Comparison of ENCODE assay signal across 8 cellular contexts in the genomic region with DNA sequence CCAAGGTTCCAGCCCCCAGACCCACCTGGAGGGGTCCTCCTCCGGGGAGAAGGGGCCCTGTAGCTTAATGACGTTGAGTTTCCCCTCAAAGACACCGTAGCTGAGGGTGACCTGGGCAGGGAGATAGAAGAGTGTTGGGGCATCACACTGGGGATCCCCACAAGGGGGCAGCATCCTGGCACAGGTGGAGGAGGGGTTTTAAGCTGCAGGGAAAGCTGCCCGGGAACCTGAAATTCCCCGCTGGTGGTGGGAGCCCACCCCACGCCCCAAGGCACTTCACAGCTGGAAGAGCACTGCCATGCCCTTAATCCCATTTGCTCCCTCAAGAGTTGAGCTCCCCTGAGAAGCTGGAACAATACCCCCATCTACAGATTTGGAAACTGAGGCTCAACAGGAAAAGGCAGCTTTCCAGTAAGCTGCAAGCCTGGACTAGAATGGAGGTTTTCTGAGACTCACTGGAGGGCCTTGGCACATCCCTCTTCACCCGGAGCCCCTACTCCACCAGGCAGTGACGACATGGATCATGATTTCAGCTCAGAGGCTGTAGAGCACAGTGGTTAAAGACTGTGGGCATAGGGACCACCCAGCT. TPM values are rescaled to one million over a fixed set of nuclear protein-coding genes. Genes with fewer than 3 reads are reported as not detected.
DNase-seq lines count a peak whose midpoint lies in the region; ATAC-seq and TF ChIP-seq lines count a peak whose summit lies in the region.

No MANE protein-coding gene starts in this region.

- intact Hi-C loops in right lobe of liver (cut with DNase I) = no loop called here

- H3K27ac Mint-ChIP-seq in activated naive CD8-positive, alpha-beta T cell treated with anti-CD3 and anti-CD28 coated beads for 36 hours = no peak overlapping the region

- peak; percentile 43 to 65 (median 52) for TF ChIP-seq CTCF in right lobe of liver (IDR thresholded peaks at IDR 0.05)

- no peaks in the 10 kb centered on the region for H3K9me3 Mint-ChIP-seq in activated naive CD8-positive, alpha-beta T cell treated with anti-CD3 and anti-CD28 coated beads for 36 hours

- H3K27me3 Mint-ChIP-seq in activated naive CD8-positive, alpha-beta T cell treated with anti-CD3 and anti-CD28 coated beads for 36 hours = no peaks in the 10 kb centered on the region

- no peak overlapping the region for H3K4me3 Mint-ChIP-seq in activated naive CD8-positive, alpha-beta T cell treated with anti-CD3 and anti-CD28 coated beads for 36 hours

- no peak for TF ChIP-seq POLR2A in right lobe of liver (IDR thresholded peaks at IDR 0.05)

- H3K36me3 Mint-ChIP-seq in activated naive CD8-positive, alpha-beta T cell treated with anti-CD3 and anti-CD28 coated beads for 36 hours = peaks cover 33% of the 10 kb centered on the region

- H3K4me3 ChIP-seq in right lobe of liver = no peak overlapping the region

- H3K27ac ChIP-seq in right lobe of liver = no peak overlapping the region

- H3K4me1 Mint-ChIP-seq in activated naive CD8-positive, alpha-beta T cell treated with anti-CD3 and anti-CD28 coated beads for 36 hours = peaks cover 8% of the 10 kb centered on the region

- peak; percentile 59 to 76 (median 65) for ATAC-seq in right lobe of liver
- ATAC-seq in GM18520 (IDR thresholded peaks at IDR 0.05; ENCODE audit: unreplicated experiment) = no peak
- ATAC-seq in HG03342 (IDR thresholded peaks at IDR 0.05; ENCODE audit: unreplicated experiment) = no peak

- DNase-seq in NCI-H748 (lab: John Stamatoyannopoulos, UW; ENCODE audit: unreplicated experiment) (peak; percentile 13), NCI-H748 treated with DMSO at 0.1 percent for 48 hours (lab: John Stamatoyannopoulos, UW) (no peak), NCI-H82 treated with DMSO at 0.1 percent for 48 hours (lab: John Stamatoyannopoulos, UW; ENCODE audit: unreplicated experiment) (peak; percentile 3), right lobe of liver (no peak), dedifferentiated amniotic fluid mesenchymal stem cell (ENCODE audit: extremely low spot score) (no peak)
- peak; percentile 28 for DNase-seq in activated naive CD8-positive, alpha-beta T cell treated with anti-CD3 and anti-CD28 coated beads for 36 hours

- no peaks in the 10 kb centered on the region for H3K36me3 ChIP-seq in right lobe of liver

- no peaks in the 10 kb centered on the region for H3K4me1 ChIP-seq in right lobe of liver

- 0% methylated on average over 3 of the region's 8 CpGs for WGBS in right lobe of liver (ENCODE audit: insufficient coverage, low coverage, low lambda C conversion rate, missing lambda C conversion rate)

- no peaks in the 10 kb centered on the region for H3K9me3 ChIP-seq in right lobe of liver

- H3K27me3 ChIP-seq in right lobe of liver = no peaks in the 10 kb centered on the region

RNA-seq across cellular contexts. Expression of gene MFNG, which starts 13.7 kb away (rescaled TPM):
- 100 to 1,000 TPM; 193 to 204 TPM for total RNA-seq in activated naive CD8-positive, alpha-beta T cell treated with anti-CD3 and anti-CD28 coated beads for 36 hours
- 10 to 100 TPM in 4 of 6 experiments, 1 to 10 TPM in 2; 5.6 to 14.4 (median 10.2) TPM for total RNA-seq in right lobe of liver

RNA-seq across cellular contexts. Expression of gene ELFN2, which starts 45.2 kb away (rescaled TPM):
- under 1 TPM; 0.06 to 0.20 TPM for total RNA-seq in activated naive CD8-positive, alpha-beta T cell treated with anti-CD3 and anti-CD28 coated beads for 36 hours
- under 1 TPM; 0.07 to 0.93 (median 0.49) TPM for total RNA-seq in right lobe of liver

RNA-seq across cellular contexts. Expression of gene CARD10, which starts 46.7 kb away (rescaled TPM):
- under 1 TPM; 0.06 to 0.14 TPM for total RNA-seq in activated naive CD8-positive, alpha-beta T cell treated with anti-CD3 and anti-CD28 coated beads for 36 hours
- total RNA-seq in right lobe of liver = 10 to 100 TPM in 5 of 6 experiments, 1 to 10 TPM in 1; 9.0 to 27.8 (median 14.2) TPM

Comparison
In these comparisons a context has a peak if more than half of its experiments do, and no peak if none do; other contexts are left out.
1. DNase-seq: peak in NCI-H748 (single experiment), NCI-H82 treated with DMSO at 0.1 percent for 48 hours (single experiment) and activated naive CD8-positive, alpha-beta T cell treated with anti-CD3 and anti-CD28 coated beads for 36 hours (single experiment); none in NCI-H748 treated with DMSO at 0.1 percent for 48 hours (single experiment), right lobe of liver (0 of 3) and dedifferentiated amniotic fluid mesenchymal stem cell (single experiment).
2. ATAC-seq: peak in right lobe of liver (4 of 4); none in GM18520 (single experiment) and HG03342 (single experiment).
3. RNA of gene MFNG, which starts 13.7 kb away (total RNA-seq): 193 to 204 TPM in activated naive CD8-positive, alpha-beta T cell treated with anti-CD3 and anti-CD28 coated beads for 36 hours; 5.6 to 14.4 TPM in right lobe of liver; every median in the first group is over 10 times any median in the second.
4. RNA of gene CARD10, which starts 46.7 kb away (total RNA-seq): 9.0 to 27.8 TPM in right lobe of liver; 0.06 to 0.14 TPM in activated naive CD8-positive, alpha-beta T cell treated with anti-CD3 and anti-CD28 coated beads for 36 hours; every median in the first group is over 4 times any median in the second.